11 cellular contexts compared by ENCODE assay signal in the genomic region with DNA sequence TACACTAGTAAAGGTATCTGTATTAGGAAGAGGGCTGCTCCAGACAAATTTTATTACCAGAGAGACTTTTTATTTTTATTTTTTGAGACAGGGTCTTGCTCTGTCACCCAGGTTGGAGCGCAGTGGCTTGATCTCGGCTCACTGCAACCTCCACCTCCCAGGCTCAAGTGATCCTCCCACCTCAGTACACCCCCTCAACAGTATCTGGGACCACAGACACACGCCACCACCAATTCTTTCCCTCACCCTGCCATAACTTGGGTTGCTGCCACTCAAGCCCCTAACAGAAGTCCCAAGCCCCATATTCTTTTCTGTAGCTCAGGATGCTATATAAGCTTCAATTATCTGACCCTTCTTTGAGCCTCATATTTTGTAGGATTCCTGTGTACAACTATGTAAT. TPM values are rescaled to one million over a fixed set of nuclear protein-coding genes. Genes with fewer than 3 reads are reported as not detected.
A peak's percentile ranks its signal among the peaks of the same experiment; 100 is the strongest.
DNase-seq lines count a peak whose midpoint lies in the region; ATAC-seq and TF ChIP-seq lines count a peak whose summit lies in the region.
"Had no signal": no experiment of that assay in that cellular context is flagged by ENCODE, and none has a peak within 500 bp of the region (broad histone marks: within the 10 kb centered on the region; RNA-seq: fewer than 3 reads in every experiment).

No MANE protein-coding gene starts in this region.

- no peak for TF ChIP-seq EP300 in tibial nerve (IDR thresholded peaks at IDR 0.05)

- peaks cover 63% of the 10 kb centered on the region for H3K36me3 Mint-ChIP-seq in activated naive CD4-positive, alpha-beta T cell treated with anti-CD3 and anti-CD28 coated beads, Interleukin-2, amount 50 U/mL, for 24 hours
- peaks cover 35% of the 10 kb centered on the region for H3K36me3 Mint-ChIP-seq in mesothelial cell of epicardium

- peaks cover 71 to 96% of the 10 kb centered on the region in 2 donors for H3K4me1 ChIP-seq in adrenal gland (replicated peaks in 1 of 2)
- peaks cover 5 to 99% (median 83%) of the 10 kb centered on the region in 4 donors for H3K4me1 ChIP-seq in tibial nerve

- H3K4me3 ChIP-seq in adrenal gland (no peak overlapping the region), tibial nerve (no peak overlapping the region)

- no peak for DNase-seq in activated naive CD4-positive, alpha-beta T cell treated with anti-CD3 and anti-CD28 coated beads, Interleukin-2, amount 50 U/mL, for 16 hours
- DNase-seq in adrenal gland (no peak), mesothelial cell of epicardium (ENCODE audit: low spot score in 2 of 2, unreplicated experiment in 2 of 2) (no peak), tibial nerve (ENCODE audit: low spot score in 2 of 2) (no peak), GDM1 (lab: John Stamatoyannopoulos, UW) (no peak), omental fat pad (ENCODE audit: low spot score) (no peak)
- DNase-seq: MV-4-11, RPMI8226 had no signal

- H3K36me3 ChIP-seq in adrenal gland (replicated peaks in 1 of 2) (peaks cover 0 to 17% of the 10 kb centered on the region in 2 donors), tibial nerve (peaks cover 0 to 38% (median 0%) of the 10 kb centered on the region in 3 donors)

- ATAC-seq in GM18517 (IDR thresholded peaks at IDR 0.05; ENCODE audit: unreplicated experiment) (no peak), omental fat pad (ENCODE audit: low FRiP score) (no peak)

- peak overlapping the region; percentile 94 for H3K4me3 Mint-ChIP-seq in activated naive CD4-positive, alpha-beta T cell treated with anti-CD3 and anti-CD28 coated beads, Interleukin-2, amount 50 U/mL, for 24 hours
- no peak overlapping the region for H3K4me3 Mint-ChIP-seq in mesothelial cell of epicardium
- H3K4me3 Mint-ChIP-seq: CD14-positive monocyte had no signal

- peak overlapping the region; percentile 97 for H3K27ac Mint-ChIP-seq in activated naive CD4-positive, alpha-beta T cell treated with anti-CD3 and anti-CD28 coated beads, Interleukin-2, amount 50 U/mL, for 24 hours
- H3K27ac Mint-ChIP-seq in mesothelial cell of epicardium = peak overlapping the region; percentile 88

- 50 to 60% (median 56%) methylated on average over 3 of the region's 3 CpGs for WGBS in adrenal gland, 4 donors
- WGBS in tibial nerve, 2 donors = 47 to 51% methylated on average over 3 of the region's 3 CpGs

- H3K27ac ChIP-seq in adrenal gland = peak overlapping the region in 3 of 5 donors; percentile 12 to 60 (median 32)
- H3K27ac ChIP-seq in tibial nerve = peak overlapping the region; percentile 98 to 100 (median 100)

- no peaks in the 10 kb centered on the region for H3K9me3 Mint-ChIP-seq in activated naive CD4-positive, alpha-beta T cell treated with anti-CD3 and anti-CD28 coated beads, Interleukin-2, amount 50 U/mL, for 24 hours
- no peaks in the 10 kb centered on the region for H3K9me3 Mint-ChIP-seq in mesothelial cell of epicardium
- H3K9me3 Mint-ChIP-seq: CD14-positive monocyte had no signal

- H3K27me3 ChIP-seq in adrenal gland (no peaks in the 10 kb centered on the region), tibial nerve (no peaks in the 10 kb centered on the region)

- TF ChIP-seq CTCF in adrenal gland (IDR thresholded peaks at IDR 0.05) (no peak), mesothelial cell of epicardium (IDR thresholded peaks at IDR 0.05; ENCODE audit: unreplicated experiment) (no peak), tibial nerve (IDR thresholded peaks at IDR 0.05) (no peak), omental fat pad (IDR thresholded peaks at IDR 0.05) (no peak)

- H3K27me3 Mint-ChIP-seq in activated naive CD4-positive, alpha-beta T cell treated with anti-CD3 and anti-CD28 coated beads, Interleukin-2, amount 50 U/mL, for 24 hours = no peaks in the 10 kb centered on the region
- H3K27me3 Mint-ChIP-seq in mesothelial cell of epicardium (ENCODE audit: low read depth) = no peaks in the 10 kb centered on the region

- no peaks in the 10 kb centered on the region for H3K9me3 ChIP-seq in adrenal gland (replicated peaks in 1 of 3)
- no peaks in the 10 kb centered on the region for H3K9me3 ChIP-seq in tibial nerve

- TF ChIP-seq POLR2A in adrenal gland (IDR thresholded peaks at IDR 0.05) (no peak), tibial nerve (IDR thresholded peaks at IDR 0.05) (no peak)

- intact Hi-C loops in adrenal gland (cut with DNase I) = no loop called here

- peaks cover 78% of the 10 kb centered on the region for H3K4me1 Mint-ChIP-seq in activated naive CD4-positive, alpha-beta T cell treated with anti-CD3 and anti-CD28 coated beads, Interleukin-2, amount 50 U/mL, for 24 hours
- H3K4me1 Mint-ChIP-seq in mesothelial cell of epicardium = peaks cover 85% of the 10 kb centered on the region

RNA-seq across cellular contexts. Expression of gene BCL2L1, which starts 6.9 kb away (rescaled TPM):
- 100 to 1,000 TPM in 2 of 8 donors, 10 to 100 TPM in 6; 53.8 to 143 (median 84.6) TPM for total RNA-seq in adrenal gland
- polyA plus RNA-seq in adrenal gland = 10 to 100 TPM; 40.2 to 67.9 (median 40.8) TPM
- 63.2 to 66.6 TPM (median 64.8 TPM) in 3 replicates for total RNA-seq in mesothelial cell of epicardium
- total RNA-seq in tibial nerve = 100 to 1,000 TPM; 105 to 138 (median 119) TPM
- total RNA-seq in omental fat pad = 100 to 1,000 TPM in 2 of 4 donors, 10 to 100 TPM in 2; 65.0 to 140 (median 112) TPM

RNA-seq across cellular contexts. Expression of gene TPX2, which starts 23.3 kb away (rescaled TPM):
- total RNA-seq in adrenal gland (1 to 10 TPM; 2.1 to 3.4 (median 2.5) TPM), mesothelial cell of epicardium (36.6 to 39.0 TPM (median 37.5 TPM) in 3 replicates), tibial nerve (1 to 10 TPM in 1 of 4 donors, under 1 TPM in 3; 0.21 to 2.7 (median 0.40) TPM), omental fat pad (1 to 10 TPM in 2 of 4 donors, under 1 TPM in 2; 0.82 to 4.8 (median 0.97) TPM)
- polyA plus RNA-seq in adrenal gland = 1 to 10 TPM in 1 of 3 donors, under 1 TPM in 2; 0.40 to 3.7 (median 0.57) TPM
